10 cellular contexts compared by ENCODE assay signal in the genomic region with DNA sequence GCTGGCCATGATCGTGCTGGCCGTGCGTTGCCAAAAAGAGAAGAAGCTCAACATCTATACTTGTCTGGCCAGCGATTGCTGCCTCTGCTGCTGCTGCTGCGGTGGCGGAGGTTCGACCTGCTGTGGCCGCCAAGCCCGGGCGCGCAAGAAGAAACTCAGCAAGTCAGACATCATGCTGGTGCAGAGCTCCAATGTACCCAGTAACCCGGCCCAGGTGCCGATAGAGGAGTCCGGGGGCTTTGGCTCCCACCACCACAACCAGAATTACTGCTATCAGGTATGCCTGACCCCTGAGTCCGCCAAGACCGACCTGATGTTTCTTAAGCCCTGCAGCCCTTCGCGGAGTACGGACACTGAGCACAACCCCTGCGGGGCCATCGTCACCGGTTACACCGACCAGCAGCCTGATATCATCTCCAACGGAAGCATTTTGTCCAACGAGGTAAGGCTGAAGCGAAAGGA. TPM values are rescaled to one million over a fixed set of nuclear protein-coding genes. Genes with fewer than 3 reads are reported as not detected.
DNase-seq lines count a peak whose midpoint lies in the region; ATAC-seq and TF ChIP-seq lines count a peak whose summit lies in the region.
"Had no signal": no experiment of that assay in that cellular context is flagged by ENCODE, and none has a peak within 500 bp of the region (broad histone marks: within the 10 kb centered on the region; RNA-seq: fewer than 3 reads in every experiment).

No MANE protein-coding gene starts in this region.

- WGBS in spleen, 5 donors, result 2 to 20% (median 3%) methylated on average over 12 to 26 of the region's 26 CpGs

- TF ChIP-seq CTCF in spleen (IDR thresholded peaks at IDR 0.05 in 8 of 11, conservative IDR thresholded peaks at IDR 0.05 in 3 of 11), result no peak

- H3K27ac ChIP-seq in spleen, result no peak overlapping the region
- H3K27ac ChIP-seq: right lobe of liver had no signal

- peaks cover 6% of the 10 kb centered on the region for H3K4me1 ChIP-seq in iPS-15b (ENCODE audit: control insufficient read depth, insufficient read depth, low read length)
- H3K4me1 ChIP-seq in spleen, result peaks cover 12 to 57% (median 37%) of the 10 kb centered on the region in 6 donors

- H3K27me3 ChIP-seq in iPS-15b (ENCODE audit: control insufficient read depth, insufficient read depth, low read length) (peaks cover 63% of the 10 kb centered on the region), spleen (replicated peaks in 1 of 7) (peaks cover 9 to 78% (median 67%) of the 10 kb centered on the region in 7 donors)

- intact Hi-C loops in spleen (cut with DNase I; ENCODE audit: low total_unique reads), result no loop called here

- TF ChIP-seq POLR2A in spleen (IDR thresholded peaks at IDR 0.05), result no peak

- H3K9me3 ChIP-seq in iPS-15b (ENCODE audit: control insufficient read depth, insufficient read depth, low read length) (no peaks in the 10 kb centered on the region), spleen (no peaks in the 10 kb centered on the region)
- H3K9me3 ChIP-seq: right lobe of liver had no signal

- no peak for ATAC-seq in HG03439 (IDR thresholded peaks at IDR 0.05; ENCODE audit: unreplicated experiment)
- ATAC-seq: right lobe of liver had no signal

- peak overlapping the region; percentile 80 for H3K4me3 ChIP-seq in iPS-15b (ENCODE audit: low read depth, low read length)
- peak overlapping the region in 5 of 8 donors; percentile 14 to 67 (median 25) for H3K4me3 ChIP-seq in spleen
- H3K4me3 ChIP-seq: right lobe of liver had no signal

- peak; percentile 30 for DNase-seq in NCI-H345 (lab: John Stamatoyannopoulos, UW)
- DNase-seq in NCI-H345 treated with DMSO at 0.1 percent for 48 hours (lab: John Stamatoyannopoulos, UW; ENCODE audit: unreplicated experiment), result no peak
- DNase-seq in anterior cingulate cortex (lab: John Stamatoyannopoulos, UW), result peak in 38 of 58 donors; percentile 13 to 82 (median 56)
- no peak for DNase-seq in spleen
- DNase-seq in NCI-H446 (lab: John Stamatoyannopoulos, UW), result no peak
- no peak for DNase-seq in SIG-M5 (lab: John Stamatoyannopoulos, UW)
- DNase-seq: NCI-H1436, right lobe of liver had no signal

- H3K9ac ChIP-seq in iPS-15b (ENCODE audit: low read depth, low read length), result peak overlapping the region; percentile 57

- H3K36me3 ChIP-seq in iPS-15b (ENCODE audit: control insufficient read depth, insufficient read depth, low read length) (no peaks in the 10 kb centered on the region), spleen (no peaks in the 10 kb centered on the region)
- H3K36me3 ChIP-seq: right lobe of liver had no signal

RNA-seq across cellular contexts. Expression of gene PCDH10, which starts 3.3 kb away (rescaled TPM):
- under 1 TPM in 5 of 7 donors, not detected in 2; 0.05 to 0.13 (median 0.06) TPM for total RNA-seq in spleen
- polyA plus RNA-seq in spleen, result under 1 TPM in 2 of 3 donors, not detected in 1; under 0.01 to 0.19 TPM

Comparison
In these comparisons a context has a peak if more than half of its experiments do, and no peak if none do; other contexts are left out.
1. DNase-seq: peak in NCI-H345 (single experiment) and anterior cingulate cortex (38 of 58); none in NCI-H345 treated with DMSO at 0.1 percent for 48 hours (single experiment), spleen (single experiment), NCI-H446 (0 of 2) and SIG-M5 (single experiment).